Comparison of ENCODE assay signal across 1 cellular context in the genomic region with DNA sequence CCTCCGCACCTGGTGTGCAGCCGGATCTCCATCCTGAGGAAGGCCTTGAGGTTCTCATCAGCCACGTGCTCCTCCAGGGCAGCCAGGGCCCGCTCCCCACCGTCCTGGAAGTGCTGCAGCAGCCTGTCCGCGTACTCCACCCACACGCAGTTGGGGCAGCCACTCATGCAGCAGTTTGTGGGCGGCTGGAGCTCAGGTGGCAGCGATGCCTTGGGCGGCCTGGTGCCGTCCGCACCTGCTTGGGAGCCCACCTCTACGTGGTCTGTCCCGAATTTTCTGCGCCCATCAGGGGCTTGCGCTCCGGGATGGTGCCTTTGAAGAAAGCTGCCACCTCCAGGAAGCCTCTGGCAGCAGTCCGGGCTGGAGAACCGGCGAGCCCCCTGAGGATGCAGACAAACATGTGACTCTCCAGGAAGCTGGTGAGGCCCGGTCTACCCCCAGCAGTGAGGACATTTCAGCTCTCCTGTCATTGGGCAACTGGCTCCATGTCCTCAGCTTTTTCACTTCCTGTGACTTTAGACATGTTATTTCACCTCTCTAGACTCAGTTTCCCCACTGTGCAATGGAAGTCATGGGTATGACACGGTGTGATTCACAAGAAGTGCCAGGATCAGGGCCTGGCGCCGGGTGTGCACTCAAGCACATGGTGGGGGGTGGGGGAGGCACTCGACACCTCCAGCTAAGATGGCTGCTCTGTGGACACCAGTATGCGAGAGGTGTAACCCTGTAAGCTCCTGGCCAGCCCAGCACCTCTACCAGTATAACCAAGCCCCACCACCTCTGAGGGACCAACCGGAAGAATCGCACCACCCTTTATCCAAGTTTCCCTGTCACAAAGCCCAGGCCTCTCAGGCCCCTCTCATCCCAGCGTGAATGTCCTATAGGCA.
TF ChIP-seq lines count a peak whose summit lies in the region.

No MANE protein-coding gene starts in this region.

TF ChIP-seq in WTC11, 78 proteins besides CTCF, POLR2A, EP300 and RAD21 (continued from another document):
- TF ChIP-seq, protein P1, sequence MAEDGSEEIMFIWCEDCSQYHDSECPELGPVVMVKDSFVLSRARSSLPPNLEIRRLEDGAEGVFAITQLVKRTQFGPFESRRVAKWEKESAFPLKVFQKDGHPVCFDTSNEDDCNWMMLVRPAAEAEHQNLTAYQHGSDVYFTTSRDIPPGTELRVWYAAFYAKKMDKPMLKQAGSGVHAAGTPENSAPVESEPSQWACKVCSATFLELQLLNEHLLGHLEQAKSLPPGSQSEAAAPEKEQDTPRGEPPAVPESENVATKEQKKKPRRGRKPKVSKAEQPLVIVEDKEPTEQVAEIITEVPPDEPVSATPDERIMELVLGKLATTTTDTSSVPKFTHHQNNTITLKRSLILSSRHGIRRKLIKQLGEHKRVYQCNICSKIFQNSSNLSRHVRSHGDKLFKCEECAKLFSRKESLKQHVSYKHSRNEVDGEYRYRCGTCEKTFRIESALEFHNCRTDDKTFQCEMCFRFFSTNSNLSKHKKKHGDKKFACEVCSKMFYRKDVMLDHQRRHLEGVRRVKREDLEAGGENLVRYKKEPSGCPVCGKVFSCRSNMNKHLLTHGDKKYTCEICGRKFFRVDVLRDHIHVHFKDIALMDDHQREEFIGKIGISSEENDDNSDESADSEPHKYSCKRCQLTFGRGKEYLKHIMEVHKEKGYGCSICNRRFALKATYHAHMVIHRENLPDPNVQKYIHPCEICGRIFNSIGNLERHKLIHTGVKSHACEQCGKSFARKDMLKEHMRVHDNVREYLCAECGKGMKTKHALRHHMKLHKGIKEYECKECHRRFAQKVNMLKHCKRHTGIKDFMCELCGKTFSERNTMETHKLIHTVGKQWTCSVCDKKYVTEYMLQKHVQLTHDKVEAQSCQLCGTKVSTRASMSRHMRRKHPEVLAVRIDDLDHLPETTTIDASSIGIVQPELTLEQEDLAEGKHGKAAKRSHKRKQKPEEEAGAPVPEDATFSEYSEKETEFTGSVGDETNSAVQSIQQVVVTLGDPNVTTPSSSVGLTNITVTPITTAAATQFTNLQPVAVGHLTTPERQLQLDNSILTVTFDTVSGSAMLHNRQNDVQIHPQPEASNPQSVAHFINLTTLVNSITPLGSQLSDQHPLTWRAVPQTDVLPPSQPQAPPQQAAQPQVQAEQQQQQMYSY (CRISPR knock-in tag; IDR thresholded peaks at IDR 0.05) = no peak
- TF ChIP-seq HMGA2 (CRISPR knock-in tag; IDR thresholded peaks at IDR 0.05) = no peak
